Comparison of ENCODE assay signal across 30 cellular contexts in genomic region chrX:64867217-64867616, GRCh38.
"Had no signal": no experiment of that assay in that cellular context is flagged by ENCODE, and none has a peak within 500 bp of the region (broad histone marks: within the 10 kb centered on the region; RNA-seq: fewer than 3 reads in every experiment).

No MANE protein-coding gene starts in this region.

- H3K36me3 Mint-ChIP-seq: type B pancreatic cell had no signal

- H3K9me3 Mint-ChIP-seq: type B pancreatic cell had no signal

- H3K4me1 Mint-ChIP-seq: naive B cell; nephron progenitor cell; neural crest cell; stimulated activated naive B cell treated with anti-CD40 and anti-IgM and Interleukin-4, amounts not matched to agents 10 μg/mL and 1 μg/mL and 100 μg/mL, for 72 hours had no signal

- H3K27ac Mint-ChIP-seq: naive B cell; natural killer cell treated with Interleukin-12 subunit alpha and Interleukin-12 subunit beta and Interleukin-15 and Interleukin-18, amount 100 ng/mL, for 72 hours; nephron progenitor cell; progenitor cell of endocrine pancreas; stimulated activated naive B cell treated with anti-CD40 and anti-IgM and Interleukin-4, amounts not matched to agents 10 μg/mL and 1 μg/mL and 100 μg/mL, for 72 hours; stimulated activated naive CD8-positive, alpha-beta T cell treated with anti-CD3 and anti-CD28 coated beads, Interleukin-15, amount 100 ng/mL, for 72 hours; type B pancreatic cell had no signal

- H3K4me3 Mint-ChIP-seq: naive B cell; naive thymus-derived CD8-positive, alpha-beta T cell; natural killer cell treated with Interleukin-12 subunit alpha and Interleukin-12 subunit beta and Interleukin-15 and Interleukin-18, amount 100 ng/mL, for 72 hours; nephron progenitor cell; neural crest cell; stimulated activated naive B cell treated with anti-CD40 and anti-IgM and Interleukin-4, amounts not matched to agents 10 μg/mL and 1 μg/mL and 100 μg/mL, for 72 hours; type B pancreatic cell had no signal

- DNase-seq: naive B cell; naive thymus-derived CD8-positive, alpha-beta T cell; nephron progenitor cell; nucleus accumbens; posterior cingulate gyrus; psoas muscle; right cardiac atrium; right lobe of liver; spleen; stimulated activated CD4-positive, alpha-beta T cell treated with anti-CD3 and anti-CD28 coated beads, Interleukin-12 subunit alpha, Interleukin-12 subunit beta, amount 100 ng/mL, for 4 hours; stimulated activated CD4-positive, alpha-beta T cell treated with anti-CD3 and anti-CD28 coated beads, Interleukin-1b, Interleukin-23, amount 100 ng/mL, for 48 hours; stimulated activated CD4-positive, alpha-beta T cell treated with anti-CD3 and anti-CD28 coated beads, Interleukin-4, amount 100 ng/mL, for 1 hour; stimulated activated CD4-positive, alpha-beta T cell treated with anti-CD3 and anti-CD28 coated beads, Interleukin-4, amount 100 ng/mL, for 4 hours; stimulated activated CD8-positive, alpha-beta memory T cell treated with anti-CD3 and anti-CD28 coated beads, Interleukin-4, amount 100 ng/mL, for 48 hours; stimulated activated naive B cell treated with anti-CD40 and anti-IgM and Interleukin-4, amounts not matched to agents 10 μg/mL and 1 μg/mL and 100 μg/mL, for 72 hours; stimulated activated naive CD8-positive, alpha-beta T cell treated with anti-CD3 and anti-CD28 coated beads, Interleukin-15, amount 100 ng/mL, for 72 hours; stimulated activated naive CD8-positive, alpha-beta T cell treated with anti-CD3 and anti-CD28 coated beads, Interleukin-15, Interleukin-2, amounts not matched to agents 100 U/mL and 50 U/mL, for 24 hours; substantia nigra; testis; tibial artery; transverse colon; upper lobe of right lung; uterus had no signal

- ATAC-seq: naive thymus-derived CD8-positive, alpha-beta T cell; natural killer cell treated with Interleukin-12 subunit alpha and Interleukin-12 subunit beta and Interleukin-15 and Interleukin-18, amount 100 ng/mL, for 72 hours; psoas muscle; right cardiac atrium; right lobe of liver; stimulated activated naive B cell treated with anti-CD40 and anti-IgM and Interleukin-4, amounts not matched to agents 10 μg/mL and 1 μg/mL and 100 μg/mL, for 72 hours; stimulated activated naive CD8-positive, alpha-beta T cell treated with anti-CD3 and anti-CD28 coated beads, Interleukin-15, amount 100 ng/mL, for 72 hours; stimulated activated naive CD8-positive, alpha-beta T cell treated with anti-CD3 and anti-CD28 coated beads, Interleukin-15, Interleukin-2, amounts not matched to agents 100 U/mL and 50 U/mL, for 24 hours; upper lobe of right lung had no signal

- H3K27me3 Mint-ChIP-seq: naive B cell; naive thymus-derived CD8-positive, alpha-beta T cell; progenitor cell of endocrine pancreas; stimulated activated naive B cell treated with anti-CD40 and anti-IgM and Interleukin-4, amounts not matched to agents 10 μg/mL and 1 μg/mL and 100 μg/mL, for 72 hours; stimulated activated naive CD8-positive, alpha-beta T cell treated with anti-CD3 and anti-CD28 coated beads, Interleukin-15, amount 100 ng/mL, for 72 hours; type B pancreatic cell had no signal

- H3K4me3 ChIP-seq: psoas muscle, right lobe of liver, skin epidermis, smooth muscle cell, spleen, suprapubic skin, testis, tibial artery, transverse colon, upper lobe of right lung, uterus had no signal
